In genomic region chr1:234475166-234475793, GRCh38 we compare ENCODE assay signal across 1 cellular context.
TF ChIP-seq lines count a peak whose summit lies in the region.

No MANE protein-coding gene starts in this region.

TF ChIP-seq in GM12878, 131 proteins besides CTCF, POLR2A, EP300 and RAD21:
- TF ChIP-seq, protein P1, sequence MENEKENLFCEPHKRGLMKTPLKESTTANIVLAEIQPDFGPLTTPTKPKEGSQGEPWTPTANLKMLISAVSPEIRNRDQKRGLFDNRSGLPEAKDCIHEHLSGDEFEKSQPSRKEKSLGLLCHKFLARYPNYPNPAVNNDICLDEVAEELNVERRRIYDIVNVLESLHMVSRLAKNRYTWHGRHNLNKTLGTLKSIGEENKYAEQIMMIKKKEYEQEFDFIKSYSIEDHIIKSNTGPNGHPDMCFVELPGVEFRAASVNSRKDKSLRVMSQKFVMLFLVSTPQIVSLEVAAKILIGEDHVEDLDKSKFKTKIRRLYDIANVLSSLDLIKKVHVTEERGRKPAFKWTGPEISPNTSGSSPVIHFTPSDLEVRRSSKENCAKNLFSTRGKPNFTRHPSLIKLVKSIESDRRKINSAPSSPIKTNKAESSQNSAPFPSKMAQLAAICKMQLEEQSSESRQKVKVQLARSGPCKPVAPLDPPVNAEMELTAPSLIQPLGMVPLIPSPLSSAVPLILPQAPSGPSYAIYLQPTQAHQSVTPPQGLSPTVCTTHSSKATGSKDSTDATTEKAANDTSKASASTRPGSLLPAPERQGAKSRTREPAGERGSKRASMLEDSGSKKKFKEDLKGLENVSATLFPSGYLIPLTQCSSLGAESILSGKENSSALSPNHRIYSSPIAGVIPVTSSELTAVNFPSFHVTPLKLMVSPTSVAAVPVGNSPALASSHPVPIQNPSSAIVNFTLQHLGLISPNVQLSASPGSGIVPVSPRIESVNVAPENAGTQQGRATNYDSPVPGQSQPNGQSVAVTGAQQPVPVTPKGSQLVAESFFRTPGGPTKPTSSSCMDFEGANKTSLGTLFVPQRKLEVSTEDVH (IDR thresholded peaks at IDR 0.05; ENCODE audit: low read depth, partially characterized antibody), result no peak
- TF ChIP-seq MYB (IDR thresholded peaks at IDR 0.05; ENCODE audit: borderline replicate concordance, low read depth, low read length) (no peak), REST (IDR thresholded peaks at IDR 0.05; ENCODE audit: low read depth, low read length) (no peak), CEBPB (IDR thresholded peaks at IDR 0.05; ENCODE audit: borderline replicate concordance in 1 of 2, low read depth in 2 of 2, low read length in 2 of 2) (no peak), POLR2AphosphoS5 (IDR thresholded peaks at IDR 0.05; ENCODE audit: low read length) (no peak), PKNOX1 (IDR thresholded peaks at IDR 0.05) (no peak), CHD1 (IDR thresholded peaks at IDR 0.05; ENCODE audit: low read depth, low read length) (no peak), MEF2A (IDR thresholded peaks at IDR 0.05; ENCODE audit: insufficient read depth, low read depth, low read length) (no peak), ZSCAN29 (IDR thresholded peaks at IDR 0.05) (no peak), LARP7 (IDR thresholded peaks at IDR 0.05) (no peak), ZNF622 (IDR thresholded peaks at IDR 0.05) (no peak), YBX1 (IDR thresholded peaks at IDR 0.05) (no peak), SREBF1 (IDR thresholded peaks at IDR 0.05; ENCODE audit: low read length) (no peak), HDAC2 (IDR thresholded peaks at IDR 0.05) (no peak), PML (IDR thresholded peaks at IDR 0.05; ENCODE audit: low read length) (no peak), POU2F2 (IDR thresholded peaks at IDR 0.05; ENCODE audit: borderline replicate concordance, low read depth, low read length) (no peak), SMAD1 (IDR thresholded peaks at IDR 0.05; ENCODE audit: low read depth, partially characterized antibody) (no peak), STAT1 (conservative IDR thresholded peaks at IDR 0.05) (no peak), KDM1A (IDR thresholded peaks at IDR 0.05; ENCODE audit: borderline replicate concordance) (no peak)
- TF ChIP-seq, protein P2, sequence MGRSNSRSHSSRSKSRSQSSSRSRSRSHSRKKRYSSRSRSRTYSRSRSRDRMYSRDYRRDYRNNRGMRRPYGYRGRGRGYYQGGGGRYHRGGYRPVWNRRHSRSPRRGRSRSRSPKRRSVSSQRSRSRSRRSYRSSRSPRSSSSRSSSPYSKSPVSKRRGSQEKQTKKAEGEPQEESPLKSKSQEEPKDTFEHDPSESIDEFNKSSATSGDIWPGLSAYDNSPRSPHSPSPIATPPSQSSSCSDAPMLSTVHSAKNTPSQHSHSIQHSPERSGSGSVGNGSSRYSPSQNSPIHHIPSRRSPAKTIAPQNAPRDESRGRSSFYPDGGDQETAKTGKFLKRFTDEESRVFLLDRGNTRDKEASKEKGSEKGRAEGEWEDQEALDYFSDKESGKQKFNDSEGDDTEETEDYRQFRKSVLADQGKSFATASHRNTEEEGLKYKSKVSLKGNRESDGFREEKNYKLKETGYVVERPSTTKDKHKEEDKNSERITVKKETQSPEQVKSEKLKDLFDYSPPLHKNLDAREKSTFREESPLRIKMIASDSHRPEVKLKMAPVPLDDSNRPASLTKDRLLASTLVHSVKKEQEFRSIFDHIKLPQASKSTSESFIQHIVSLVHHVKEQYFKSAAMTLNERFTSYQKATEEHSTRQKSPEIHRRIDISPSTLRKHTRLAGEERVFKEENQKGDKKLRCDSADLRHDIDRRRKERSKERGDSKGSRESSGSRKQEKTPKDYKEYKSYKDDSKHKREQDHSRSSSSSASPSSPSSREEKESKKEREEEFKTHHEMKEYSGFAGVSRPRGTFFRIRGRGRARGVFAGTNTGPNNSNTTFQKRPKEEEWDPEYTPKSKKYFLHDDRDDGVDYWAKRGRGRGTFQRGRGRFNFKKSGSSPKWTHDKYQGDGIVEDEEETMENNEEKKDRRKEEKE (IDR thresholded peaks at IDR 0.05), result no peak
